23 cellular contexts compared by ENCODE assay signal in the genomic region with DNA sequence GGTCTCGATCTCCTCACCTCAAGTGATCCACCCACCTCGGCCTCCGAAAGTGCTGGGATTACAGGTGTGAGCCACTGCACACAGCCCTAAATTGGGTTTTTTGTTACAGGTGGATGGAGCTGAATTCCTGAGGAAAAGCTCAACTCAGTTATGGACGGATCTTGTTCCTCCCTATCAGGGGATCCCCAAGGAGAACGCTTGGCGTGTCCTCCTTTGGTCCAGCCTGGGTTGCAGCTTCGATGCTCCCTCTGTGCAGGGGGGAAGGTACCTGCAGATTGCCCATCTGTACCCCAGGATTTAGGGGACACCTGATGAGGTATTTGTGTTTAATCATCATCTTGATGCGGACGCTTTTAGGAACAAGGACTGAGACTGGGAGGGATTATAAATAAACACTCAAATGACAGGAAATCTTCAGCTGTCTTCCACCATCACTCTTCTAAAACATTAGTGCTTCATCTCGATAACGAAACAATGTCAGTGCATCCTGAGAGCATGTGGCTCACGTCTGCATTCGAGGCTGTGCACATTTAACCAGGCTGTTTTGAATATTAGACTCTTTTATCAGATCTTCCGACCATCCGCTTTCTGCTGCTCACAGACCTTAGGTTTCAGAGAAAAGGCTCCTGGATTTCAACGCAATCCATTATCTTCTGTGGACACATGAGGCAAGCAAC. TPM values are rescaled to one million over a fixed set of nuclear protein-coding genes. Genes with fewer than 3 reads are reported as not detected.
DNase-seq lines count a peak whose midpoint lies in the region; ATAC-seq and TF ChIP-seq lines count a peak whose summit lies in the region.
"Had no signal": no experiment of that assay in that cellular context is flagged by ENCODE, and none has a peak within 500 bp of the region (broad histone marks: within the 10 kb centered on the region; RNA-seq: fewer than 3 reads in every experiment).

No MANE protein-coding gene starts in this region.

- H3K79me2 ChIP-seq in parathyroid adenoma = no peaks in the 10 kb centered on the region

- TF ChIP-seq EP300 in Ishikawa (IDR thresholded peaks at IDR 0.05; ENCODE audit: borderline replicate concordance) = no peak

- no peaks in the 10 kb centered on the region for H3K36me3 ChIP-seq in Panc1 (ENCODE audit: control insufficient read depth, insufficient read depth, low read length)
- H3K36me3 ChIP-seq in parathyroid adenoma (ENCODE audit: control insufficient read depth, insufficient read depth, low read length) = no peaks in the 10 kb centered on the region
- H3K36me3 ChIP-seq: BLaER1 treated with 17β-estradiol and CSF1 and Interleukin-3, amounts not matched to agents 10 nM and 100 nM; SJCRH30 had no signal

- H3K9ac ChIP-seq in parathyroid adenoma = no peak overlapping the region
- H3K9ac ChIP-seq: BLaER1 treated with 17β-estradiol and CSF1 and Interleukin-3, amounts not matched to agents 10 nM and 100 nM had no signal

- ATAC-seq in Panc1 = peak; percentile 57
- ATAC-seq: CD8-positive, alpha-beta T cell had no signal

- peak overlapping the region; percentile 66 for H2AFZ ChIP-seq in parathyroid adenoma

- H3K4me1 ChIP-seq in Panc1 (ENCODE audit: control insufficient read depth, insufficient read depth, low read length) = no peaks in the 10 kb centered on the region
- H3K4me1 ChIP-seq in parathyroid adenoma = peaks cover 10% of the 10 kb centered on the region
- H3K4me1 ChIP-seq: SJCRH30 had no signal

- no TSS peak for BruUV-seq in Panc1 (replicated peaks; lab: Mats Ljungman, UMichigan)

- CTCF ChIA-PET in Panc1 (lab: Charles Lee) = interaction anchor here (0.6 kb wide), 1 partner anchor 185 kb away, joined by 3 read pairs; no protein-coding TSS in a partner anchor

- TF ChIP-seq CTCF in Panc1 (IDR thresholded peaks at IDR 0.05) (no peak), parathyroid adenoma (IDR thresholded peaks at IDR 0.05) (no peak)

- H3K4me3 ChIP-seq in Panc1 (ENCODE audit: low read depth in 2 of 2, low read length in 2 of 2) = peak overlapping the region in 1 of 2 experiments; percentile 19; a peak in 1 of 4 replicates
- H3K4me3 ChIP-seq in parathyroid adenoma (ENCODE audit: low read depth, low read length) = no peak overlapping the region
- H3K4me3 ChIP-seq: BLaER1 treated with 17β-estradiol and CSF1 and Interleukin-3, amounts not matched to agents 10 nM and 100 nM; SJCRH30 had no signal

- H3K27me3 ChIP-seq in Panc1 (ENCODE audit: control insufficient read depth, insufficient read depth, low read length) (no peaks in the 10 kb centered on the region; the same call in 1 of the 2 replicates), parathyroid adenoma (ENCODE audit: control insufficient read depth, insufficient read depth, low read length) (no peaks in the 10 kb centered on the region)
- H3K27me3 ChIP-seq: BLaER1 treated with 17β-estradiol and CSF1 and Interleukin-3, amounts not matched to agents 10 nM and 100 nM had no signal

- no peaks in the 10 kb centered on the region for H3K9me3 ChIP-seq in Panc1 (ENCODE audit: control insufficient read depth, insufficient read depth, low read depth, low read length)
- H3K9me3 ChIP-seq in parathyroid adenoma (ENCODE audit: control insufficient read depth, low read length) = no peaks in the 10 kb centered on the region
- H3K9me3 ChIP-seq: BLaER1 treated with 17β-estradiol and CSF1 and Interleukin-3, amounts not matched to agents 10 nM and 100 nM; SJCRH30 had no signal

- no peak for TF ChIP-seq RAD21 in Ishikawa (IDR thresholded peaks at IDR 0.05; ENCODE audit: low read depth)

- H3K4me2 ChIP-seq in parathyroid adenoma (ENCODE audit: low read length) = peak overlapping the region; percentile 41
- H3K4me2 ChIP-seq: BLaER1 treated with 17β-estradiol and CSF1 and Interleukin-3, amounts not matched to agents 10 nM and 100 nM had no signal

- H3K27ac ChIP-seq in Panc1 (ENCODE audit: low read length) = no peak overlapping the region
- peak overlapping the region; percentile 11 for H3K27ac ChIP-seq in parathyroid adenoma
- H3K27ac ChIP-seq: BLaER1 treated with 17β-estradiol and CSF1 and Interleukin-3, amounts not matched to agents 10 nM and 100 nM; RWPE1; SJCRH30 had no signal

- intact Hi-C loops in Panc1 (cut with micrococcal nuclease; ENCODE audit: unreplicated experiment) = no loop called here

- DNase-seq in NCI-H510A treated with DMSO at 0.1 percent for 48 hours (lab: John Stamatoyannopoulos, UW) (peak; percentile 82), NCI-H510A (lab: John Stamatoyannopoulos, UW) (no peak), Panc1 (ENCODE audit: low read depth, low spot score) (no peak), NCI-H2227 (lab: John Stamatoyannopoulos, UW; ENCODE audit: unreplicated experiment) (no peak), activated gamma-delta T cell treated with Interleukin-2 at 50 U/mL for 16 hours (no peak), HCEC 1CT (no peak)
- DNase-seq: Calu3; CD8-positive, alpha-beta T cell; Karpas-422; NCI-H1048; NCI-H146; NCI-H2081 treated with DMSO at 0.1 percent for 48 hours; NCI-H446 treated with DMSO at 0.1 percent for 48 hours; NCI-H774; SJCRH30; SW 1271; T-helper 2 cell had no signal

- in situ Hi-C loops in Panc1 (cut with HindIII; ENCODE audit: low pct_unique_long_range_greater_than_20kb, low sequenced_read_pairs) = no loop called here

- POLR2A ChIA-PET in Panc1 (lab: Charles Lee) = no interaction called here

TF ChIP-seq in Ishikawa, 13 proteins besides CTCF, POLR2A, EP300 and RAD21:
- no peak for TF ChIP-seq TCF12 (IDR thresholded peaks at IDR 0.05; ENCODE audit: low read depth)
- TF ChIP-seq, protein P1, sequence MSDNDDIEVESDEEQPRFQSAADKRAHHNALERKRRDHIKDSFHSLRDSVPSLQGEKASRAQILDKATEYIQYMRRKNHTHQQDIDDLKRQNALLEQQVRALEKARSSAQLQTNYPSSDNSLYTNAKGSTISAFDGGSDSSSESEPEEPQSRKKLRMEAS (IDR thresholded peaks at IDR 0.05) = peak; percentile 33; the same call in 1 of the 2 replicates

RNA-seq across cellular contexts. Expression of a gene that starts 18.2 kb away (rescaled TPM):
- total RNA-seq in Panc1 (2021; ENCODE audit: unreplicated experiment) = not detected
- polyA plus RNA-seq in Panc1 (2012; ENCODE audit: insufficient read length) = not detected
- total RNA-seq: Calu3; CD8-positive, alpha-beta T cell; MCF 10A; SJCRH30 had no signal

RNA-seq across cellular contexts. Expression of a gene that starts 28.1 kb away (rescaled TPM):
- 3.3 TPM for total RNA-seq in Panc1 (2021; ENCODE audit: unreplicated experiment)
- polyA plus RNA-seq in Panc1 (2012; ENCODE audit: insufficient read length) = 2.3 TPM
- total RNA-seq: A673; Calu3; CD8-positive, alpha-beta T cell; MCF 10A; SJCRH30 had no signal

RNA-seq across cellular contexts. Expression of a gene that starts 52.8 kb away (rescaled TPM):
- 25.3 TPM for total RNA-seq in Panc1 (2021; ENCODE audit: unreplicated experiment)
- 44.3 TPM for polyA plus RNA-seq in Panc1 (2012; ENCODE audit: insufficient read length)
